In the genomic region with DNA sequence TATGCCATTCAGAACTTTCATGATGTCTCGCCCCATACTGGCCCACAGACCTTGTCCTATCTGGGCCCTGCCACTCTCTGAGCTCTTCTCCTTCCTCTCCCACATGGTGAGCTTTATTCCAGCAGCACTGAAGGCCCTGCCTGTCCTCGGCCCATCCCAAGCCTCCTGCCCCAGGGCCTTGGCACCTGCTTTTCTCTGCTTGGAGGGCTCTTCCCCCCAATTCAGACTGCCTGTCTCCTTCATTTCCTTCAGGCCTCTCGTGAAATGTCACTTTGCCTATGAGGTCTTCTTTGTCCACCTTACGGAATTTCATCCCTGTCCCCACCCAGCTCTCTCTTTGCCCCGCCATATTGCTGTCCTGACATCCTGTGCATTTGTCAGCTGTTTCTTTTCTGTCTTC, we compare ENCODE assay signal across 26 cellular contexts.
"Had no signal": no experiment of that assay in that cellular context is flagged by ENCODE, and none has a peak within 500 bp of the region (broad histone marks: within the 10 kb centered on the region; RNA-seq: fewer than 3 reads in every experiment).

No MANE protein-coding gene starts in this region.

- H3K4me3 ChIP-seq: stomach, suprapubic skin, testis, thoracic aorta, thyroid gland, tibial artery, tibial nerve, transverse colon, upper lobe of left lung, upper lobe of right lung, uterus, vagina had no signal

- H3K27ac ChIP-seq: stomach, suprapubic skin, testis, thoracic aorta, thyroid gland, tibial artery, tibial nerve, transverse colon, upper lobe of left lung, upper lobe of right lung, uterus, vagina had no signal

- DNase-seq: stimulated activated CD4-positive, alpha-beta T cell treated with anti-CD3 and anti-CD28 coated beads, Interleukin-2, amount 100 ng/mL, for 48 hours; stimulated activated CD4-positive, alpha-beta T cell treated with anti-CD3 and anti-CD28 coated beads, Interleukin-4, amount 100 ng/mL, for 1 hour; stimulated activated CD4-positive, alpha-beta T cell treated with anti-CD3 and anti-CD28 coated beads, Interleukin-4, amount 100 ng/mL, for 24 hours; stimulated activated CD4-positive, alpha-beta T cell treated with anti-CD3 and anti-CD28 coated beads, Interleukin-4, amount 100 ng/mL, for 4 hours; stimulated activated CD8-positive, alpha-beta memory T cell treated with anti-CD3 and anti-CD28 coated beads, Interleukin-4, amount 100 ng/mL, for 48 hours; stimulated activated naive B cell treated with anti-CD40 and anti-IgM and Interleukin-4, amounts not matched to agents 10 μg/mL and 1 μg/mL and 100 μg/mL, for 72 hours; stimulated activated naive CD4-positive, alpha-beta T cell; stimulated activated naive CD4-positive, alpha-beta T cell treated with Interleukin-2 at 50 U/mL for 16 hours; stimulated activated naive CD8-positive, alpha-beta T cell treated with anti-CD3 and anti-CD28 coated beads, Interleukin-15, amount 100 ng/mL, for 72 hours; stimulated activated naive CD8-positive, alpha-beta T cell treated with anti-CD3 and anti-CD28 coated beads, Interleukin-15, Interleukin-2, amounts not matched to agents 100 U/mL and 50 U/mL, for 24 hours; stomach; substantia nigra; testis; thyroid gland; tibial artery; transverse colon; trophoblast cell; upper lobe of left lung; upper lobe of right lung; uterus had no signal

- H3K36me3 ChIP-seq: stomach, suprapubic skin, thoracic aorta, thyroid gland, tibial artery, tibial nerve, transverse colon, upper lobe of left lung, upper lobe of right lung, uterus, vagina had no signal

- ATAC-seq: stimulated activated effector memory CD8-positive, alpha-beta T cell treated with anti-CD3 and anti-CD28 coated beads, Interleukin-12 subunit alpha, Interleukin-12 subunit beta, amount 100 ng/mL, for 72 hours; stimulated activated memory B cell treated with anti-CD40 and anti-IgM and Interleukin-4, amounts not matched to agents 10 μg/mL and 1 μg/mL and 100 μg/mL, for 72 hours; stimulated activated naive B cell treated with anti-CD40 and anti-IgM and Interleukin-4, amounts not matched to agents 10 μg/mL and 1 μg/mL and 100 μg/mL, for 72 hours; stimulated activated naive CD8-positive, alpha-beta T cell treated with anti-CD3 and anti-CD28 coated beads, Interleukin-15, amount 100 ng/mL, for 72 hours; stimulated activated naive CD8-positive, alpha-beta T cell treated with anti-CD3 and anti-CD28 coated beads, Interleukin-15, Interleukin-2, amounts not matched to agents 100 U/mL and 50 U/mL, for 24 hours; upper lobe of right lung had no signal

- H3K9me3 ChIP-seq: stomach, suprapubic skin, testis, thoracic aorta, thyroid gland, tibial artery, tibial nerve, transverse colon, upper lobe of left lung, upper lobe of right lung, uterus, vagina had no signal

- H3K27me3 ChIP-seq: testis, thyroid gland, tibial nerve, transverse colon, upper lobe of left lung, uterus, vagina had no signal

- H3K4me1 ChIP-seq: stomach, suprapubic skin, testis, thyroid gland, tibial artery, tibial nerve, transverse colon, upper lobe of right lung, uterus, vagina had no signal
